ENCODE assay signal across 8 cellular contexts in genomic region chr17:82244413-82245140, GRCh38. TPM values are rescaled to one million over a fixed set of nuclear protein-coding genes. Genes with fewer than 3 reads are reported as not detected.
A peak's percentile ranks its signal among the peaks of the same experiment; 100 is the strongest.
DNase-seq lines count a peak whose midpoint lies in the region; ATAC-seq and TF ChIP-seq lines count a peak whose summit lies in the region.

No MANE protein-coding gene starts in this region.

- no peak overlapping the region for H2AFZ ChIP-seq in mesenchymal stem cell (ENCODE audit: low read depth, low read length)

- DNase-seq in activated CD4-positive, alpha-beta T cell treated with anti-CD3 and anti-CD28 coated beads for 48 hours: peak; percentile 55
- DNase-seq in activated CD4-positive, alpha-beta T cell treated with anti-CD3 and anti-CD28 coated beads for 4 hours: no peak
- no peak for DNase-seq in Panc1 (ENCODE audit: low read depth, low spot score)
- no peak for DNase-seq in endothelial cell (ENCODE audit: low spot score)
- DNase-seq in retinal pigment epithelial cell (ENCODE audit: low read depth): no peak
- DNase-seq in mesenchymal stem cell: no peak
- no peak for DNase-seq in COR-L47 (lab: John Stamatoyannopoulos, UW)
- no peak for DNase-seq in retina

- H3K4me3 Mint-ChIP-seq in endothelial cell (ENCODE audit: unreplicated experiment): peak overlapping the region; percentile 81

- no peak overlapping the region for H3K9ac ChIP-seq in mesenchymal stem cell (ENCODE audit: low read length)

- H2BK5ac ChIP-seq in mesenchymal stem cell (ENCODE audit: low read depth, low read length, poor library complexity, severe bottlenecking): no peak overlapping the region

- BruUV-seq in Panc1 (replicated peaks; lab: Mats Ljungman, UMichigan): no TSS peak

- H3K36me3 Mint-ChIP-seq in endothelial cell (ENCODE audit: low read depth, unreplicated experiment): peaks cover 48% of the 10 kb centered on the region

- H3K9me3 ChIP-seq in Panc1 (ENCODE audit: control insufficient read depth, insufficient read depth, low read depth, low read length) (no peaks in the 10 kb centered on the region), mesenchymal stem cell (ENCODE audit: control insufficient read depth, low read length) (no peaks in the 10 kb centered on the region)

- no peak overlapping the region for H4K8ac ChIP-seq in mesenchymal stem cell (ENCODE audit: low read length)

- peaks cover 20% of the 10 kb centered on the region for H3K27me3 Mint-ChIP-seq in endothelial cell (ENCODE audit: unreplicated experiment)

- no peak for ATAC-seq in Panc1

- H3K4me2 ChIP-seq in mesenchymal stem cell (ENCODE audit: low read length, poor library complexity, severe bottlenecking): no peak overlapping the region

- H3K27me3 ChIP-seq in Panc1 (ENCODE audit: control insufficient read depth, insufficient read depth, low read length) (no peaks in the 10 kb centered on the region), mesenchymal stem cell (ENCODE audit: control insufficient read depth in 1 of 2, insufficient read depth in 1 of 2, low read length in 2 of 2) (no peaks in the 10 kb centered on the region)

- H3K23ac ChIP-seq in mesenchymal stem cell (ENCODE audit: low read length in 2 of 2): no peak overlapping the region

- no peak overlapping the region for H2AK5ac ChIP-seq in mesenchymal stem cell (ENCODE audit: low read length, severe bottlenecking)

- H3K4me1 ChIP-seq in Panc1 (ENCODE audit: control insufficient read depth, insufficient read depth, low read length): peaks cover 77% of the 10 kb centered on the region
- peaks cover 60% of the 10 kb centered on the region for H3K4me1 ChIP-seq in mesenchymal stem cell (ENCODE audit: control insufficient read depth, insufficient read depth, low read depth, low read length)

- H3K18ac ChIP-seq in mesenchymal stem cell (ENCODE audit: low read depth in 1 of 2, low read length in 2 of 2): no peak overlapping the region

- peak overlapping the region; percentile 76 for H3K27ac Mint-ChIP-seq in endothelial cell (ENCODE audit: unreplicated experiment)

- peaks cover 25% of the 10 kb centered on the region for H3K4me1 Mint-ChIP-seq in endothelial cell (ENCODE audit: unreplicated experiment)

- H3K9me3 Mint-ChIP-seq in endothelial cell (ENCODE audit: unreplicated experiment): no peaks in the 10 kb centered on the region

- H3K36me3 ChIP-seq in Panc1 (ENCODE audit: control insufficient read depth, insufficient read depth, low read length) (no peaks in the 10 kb centered on the region; the same call in 1 of the 2 replicates), mesenchymal stem cell (ENCODE audit: control insufficient read depth in 1 of 2, insufficient read depth in 2 of 2, low read depth in 1 of 2, low read length in 2 of 2) (peaks cover 80 to 98% of the 10 kb centered on the region in 2 experiments)

- H3K4ac ChIP-seq in mesenchymal stem cell (ENCODE audit: low read depth in 1 of 2, low read length in 2 of 2): no peak overlapping the region

- H2BK120ac ChIP-seq in mesenchymal stem cell (ENCODE audit: low read depth, low read length): no peak overlapping the region

- CTCF ChIA-PET in Panc1 (lab: Charles Lee): no interaction called here

- H2BK12ac ChIP-seq in mesenchymal stem cell (ENCODE audit: low read length in 2 of 2): no peak overlapping the region

- H4K91ac ChIP-seq in mesenchymal stem cell (ENCODE audit: low read length): no peak overlapping the region

- TF ChIP-seq CTCF in Panc1 (IDR thresholded peaks at IDR 0.05) (peak; percentile 90), endothelial cell (IDR thresholded peaks at IDR 0.05; ENCODE audit: unreplicated experiment) (peak; percentile 18), retinal pigment epithelial cell (conservative IDR thresholded peaks at IDR 0.05; ENCODE audit: low read depth, low read length) (peak; percentile 60)

- H3K27ac ChIP-seq in Panc1 (ENCODE audit: low read length) (peak overlapping the region; percentile 95), mesenchymal stem cell (ENCODE audit: low read length, poor library complexity, severe bottlenecking) (no peak overlapping the region)

- no peak overlapping the region for H3K14ac ChIP-seq in mesenchymal stem cell (ENCODE audit: low read length in 2 of 2)

- peaks cover 7% of the 10 kb centered on the region for H3K79me1 ChIP-seq in mesenchymal stem cell (replicated peaks; ENCODE audit: low read length, poor library complexity, severe bottlenecking)

- POLR2A ChIA-PET in Panc1 (lab: Charles Lee): no interaction called here

- WGBS in mesenchymal stem cell: 93% methylated on average over 39 of the region's 39 CpGs

- no peak overlapping the region for H3K4me3 ChIP-seq in Panc1 (ENCODE audit: low read depth in 2 of 2, low read length in 2 of 2)
- H3K4me3 ChIP-seq in retinal pigment epithelial cell (ENCODE audit: low read length): no peak overlapping the region
- no peak overlapping the region for H3K4me3 ChIP-seq in mesenchymal stem cell (ENCODE audit: insufficient read depth in 1 of 2, low read depth in 1 of 2, low read length in 2 of 2)

- intact Hi-C loops in Panc1 (cut with micrococcal nuclease; ENCODE audit: unreplicated experiment): loop anchor here (5.0 kb wide), 2 partner anchors 78 to 93 kb away; no protein-coding TSS in a partner anchor

- H2BK15ac ChIP-seq in mesenchymal stem cell (ENCODE audit: low read depth, poor library complexity, severe bottlenecking): no peak overlapping the region

- in situ Hi-C loops in Panc1 (cut with HindIII; ENCODE audit: low pct_unique_long_range_greater_than_20kb, low sequenced_read_pairs): no loop called here

RNA-seq across cellular contexts. Expression of gene SLC16A3, which starts 15.7 kb away (rescaled TPM):
- total RNA-seq in Panc1 (2021; ENCODE audit: unreplicated experiment): 581 TPM
- 1,387 TPM for polyA plus RNA-seq in Panc1 (2012; ENCODE audit: insufficient read length)
- 76.2 TPM for total RNA-seq in endothelial cell (ENCODE audit: unreplicated experiment)
- 217 TPM for polyA plus RNA-seq in mesenchymal stem cell (2013, experiment 1 of 2)
- 200 TPM for polyA plus RNA-seq in mesenchymal stem cell (2013, experiment 2 of 2)

RNA-seq across cellular contexts. Expression of gene CSNK1D, which starts 28.9 kb away (rescaled TPM):
- total RNA-seq in Panc1 (2021; ENCODE audit: unreplicated experiment) (234 TPM), endothelial cell (ENCODE audit: unreplicated experiment) (149 TPM)
- polyA plus RNA-seq in Panc1 (2012; ENCODE audit: insufficient read length): 316 TPM
- 100 TPM for polyA plus RNA-seq in mesenchymal stem cell (2013, experiment 1 of 2)
- polyA plus RNA-seq in mesenchymal stem cell (2013, experiment 2 of 2): 98.8 TPM

RNA-seq across cellular contexts. Expression of gene CCDC57, which starts 31.9 kb away (rescaled TPM):
- 63.6 TPM for total RNA-seq in Panc1 (2021; ENCODE audit: unreplicated experiment)
- 59.2 TPM for polyA plus RNA-seq in Panc1 (2012; ENCODE audit: insufficient read length)
- total RNA-seq in endothelial cell (ENCODE audit: unreplicated experiment): 37.2 TPM
- 20.2 TPM for polyA plus RNA-seq in mesenchymal stem cell (2013, experiment 1 of 2)
- 19.0 TPM for polyA plus RNA-seq in mesenchymal stem cell (2013, experiment 2 of 2)

Comparison
In these comparisons a context has a peak if more than half of its experiments do, and no peak if none do; other contexts are left out.
1. CTCF ChIP-seq: peak in every context shown above with its lines; median percentile 90 in Panc1; 60 in retinal pigment epithelial cell; 18 in endothelial cell.